10 cellular contexts compared by ENCODE assay signal in genomic region chr5:139392324-139392677, GRCh38. TPM values are rescaled to one million over a fixed set of nuclear protein-coding genes. Genes with fewer than 3 reads are reported as not detected.
DNase-seq lines count a peak whose midpoint lies in the region; ATAC-seq and TF ChIP-seq lines count a peak whose summit lies in the region.
"Had no signal": no experiment of that assay in that cellular context is flagged by ENCODE, and none has a peak within 500 bp of the region (broad histone marks: within the 10 kb centered on the region; RNA-seq: fewer than 3 reads in every experiment).

No MANE protein-coding gene starts in this region.

- H3K9me3 ChIP-seq in OCI-LY1 (ENCODE audit: low read length) (no peaks in the 10 kb centered on the region), esophagus (ENCODE audit: control insufficient read depth in 2 of 2, insufficient read depth in 1 of 2, low read depth in 1 of 2, low read length in 1 of 2) (no peaks in the 10 kb centered on the region)
- H3K9me3 ChIP-seq: uterus had no signal

- TF ChIP-seq CTCF in OCI-LY1 (IDR thresholded peaks at IDR 0.05; ENCODE audit: low read length): no peak

- DNase-seq in T-helper 1 cell: no peak
- DNase-seq: uterus had no signal

- peak overlapping the region; percentile 90 for H3K4me3 ChIP-seq in OCI-LY1 (ENCODE audit: low read depth, low read length, poor library complexity, severe bottlenecking)
- peak overlapping the region; percentile 42 to 56 for H3K4me3 ChIP-seq in esophagus (ENCODE audit: low read depth in 1 of 2, low read length in 2 of 2)

- H4K20me1 ChIP-seq in OCI-LY1 (ENCODE audit: insufficient read depth, low read length): no peaks in the 10 kb centered on the region

- H3K36me3 Mint-ChIP-seq in T-helper 1 cell treated with Interleukin-12 subunit alpha and Interleukin-12 subunit beta and Interleukin-4 antibody, amounts not matched to agents 30 μg/mL and 1 μg/mL, for 36 hours (ENCODE audit: low read depth): peaks cover 18% of the 10 kb centered on the region
- H3K36me3 Mint-ChIP-seq in stimulated activated naive CD8-positive, alpha-beta T cell treated with anti-CD3 and anti-CD28 coated beads, Interleukin-15, Interleukin-2, amounts not matched to agents 100 ng/mL and 50 ng/mL, for 24 hours (ENCODE audit: low read depth): peaks cover 5% of the 10 kb centered on the region

- peak overlapping the region; percentile 97 for H3K9ac ChIP-seq in OCI-LY1 (ENCODE audit: low read length)

- H3F3A ChIP-seq in OCI-LY1 (ENCODE audit: insufficient read depth, low read length): no peaks in the 10 kb centered on the region

- H2AFZ ChIP-seq in OCI-LY1 (ENCODE audit: low read length): no peak overlapping the region

- H3K79me2 ChIP-seq in OCI-LY1 (ENCODE audit: insufficient read depth, low read length): no peaks in the 10 kb centered on the region; the same call in 1 of the 2 replicates

- peak overlapping the region; percentile 98 for H3K4me3 Mint-ChIP-seq in T-helper 1 cell treated with Interleukin-12 subunit alpha and Interleukin-12 subunit beta and Interleukin-4 antibody, amounts not matched to agents 30 μg/mL and 1 μg/mL, for 36 hours
- peak overlapping the region; percentile 95 for H3K4me3 Mint-ChIP-seq in stimulated activated naive CD8-positive, alpha-beta T cell treated with anti-CD3 and anti-CD28 coated beads, Interleukin-15, Interleukin-2, amounts not matched to agents 100 ng/mL and 50 ng/mL, for 24 hours

- peaks cover 49% of the 10 kb centered on the region for H3K4me1 Mint-ChIP-seq in T-helper 1 cell treated with Interleukin-12 subunit alpha and Interleukin-12 subunit beta and Interleukin-4 antibody, amounts not matched to agents 30 μg/mL and 1 μg/mL, for 36 hours (ENCODE audit: low read depth)
- peaks cover 55% of the 10 kb centered on the region for H3K4me1 Mint-ChIP-seq in stimulated activated naive CD8-positive, alpha-beta T cell treated with anti-CD3 and anti-CD28 coated beads, Interleukin-15, Interleukin-2, amounts not matched to agents 100 ng/mL and 50 ng/mL, for 24 hours (ENCODE audit: low read depth)

- H3K27me3 ChIP-seq in OCI-LY1 (ENCODE audit: insufficient read depth, low read length) (no peaks in the 10 kb centered on the region), esophagus (ENCODE audit: control insufficient read depth in 1 of 2, insufficient read depth in 2 of 2, low read length in 2 of 2) (no peaks in the 10 kb centered on the region)

- no peak for ATAC-seq in HG02973 (IDR thresholded peaks at IDR 0.05; ENCODE audit: unreplicated experiment)
- ATAC-seq in GM21825 (IDR thresholded peaks at IDR 0.05; ENCODE audit: unreplicated experiment): no peak
- no peak for ATAC-seq in GM19023 (IDR thresholded peaks at IDR 0.05; ENCODE audit: unreplicated experiment)

- WGBS in esophagus, 2 donors: 9 to 12% methylated on average over 35 to 36 of the region's 36 CpGs

- H3K27ac ChIP-seq in OCI-LY1 (ENCODE audit: low read depth, low read length, poor library complexity, severe bottlenecking) (peak overlapping the region; percentile 98), esophagus (ENCODE audit: low read depth in 2 of 2, low read length in 1 of 2) (peak overlapping the region in 1 of 2 donors; percentile 1)
- H3K27ac ChIP-seq: uterus had no signal

- H3K9me3 Mint-ChIP-seq in T-helper 1 cell treated with Interleukin-12 subunit alpha and Interleukin-12 subunit beta and Interleukin-4 antibody, amounts not matched to agents 30 μg/mL and 1 μg/mL, for 36 hours: no peaks in the 10 kb centered on the region
- H3K9me3 Mint-ChIP-seq in stimulated activated naive CD8-positive, alpha-beta T cell treated with anti-CD3 and anti-CD28 coated beads, Interleukin-15, Interleukin-2, amounts not matched to agents 100 ng/mL and 50 ng/mL, for 24 hours: no peaks in the 10 kb centered on the region

- peak overlapping the region; percentile 88 for H3K4me2 ChIP-seq in OCI-LY1 (ENCODE audit: low read length)

- H3K36me3 ChIP-seq in OCI-LY1 (ENCODE audit: insufficient read depth, low read length) (peaks cover 19% of the 10 kb centered on the region), esophagus (ENCODE audit: control insufficient read depth in 2 of 2, insufficient read depth in 2 of 2, low read length in 1 of 2) (peaks cover 0 to 2% of the 10 kb centered on the region in 2 donors)
- H3K36me3 ChIP-seq: uterus had no signal

- peaks cover 77% of the 10 kb centered on the region for H3K4me1 ChIP-seq in OCI-LY1 (ENCODE audit: insufficient read depth, low read length, severe bottlenecking)
- H3K4me1 ChIP-seq in esophagus (ENCODE audit: control insufficient read depth in 2 of 2, insufficient read depth in 2 of 2, low read length in 1 of 2): peaks cover 10 to 28% of the 10 kb centered on the region in 2 donors

- H3K27me3 Mint-ChIP-seq in T-helper 1 cell treated with Interleukin-12 subunit alpha and Interleukin-12 subunit beta and Interleukin-4 antibody, amounts not matched to agents 30 μg/mL and 1 μg/mL, for 36 hours (ENCODE audit: low read depth): no peaks in the 10 kb centered on the region
- H3K27me3 Mint-ChIP-seq in stimulated activated naive CD8-positive, alpha-beta T cell treated with anti-CD3 and anti-CD28 coated beads, Interleukin-15, Interleukin-2, amounts not matched to agents 100 ng/mL and 50 ng/mL, for 24 hours: no peaks in the 10 kb centered on the region

- H3K27ac Mint-ChIP-seq in T-helper 1 cell treated with Interleukin-12 subunit alpha and Interleukin-12 subunit beta and Interleukin-4 antibody, amounts not matched to agents 30 μg/mL and 1 μg/mL, for 36 hours: peak overlapping the region; percentile 93
- no peak overlapping the region for H3K27ac Mint-ChIP-seq in stimulated activated naive CD8-positive, alpha-beta T cell treated with anti-CD3 and anti-CD28 coated beads, Interleukin-15, Interleukin-2, amounts not matched to agents 100 ng/mL and 50 ng/mL, for 24 hours

- H3K9me2 ChIP-seq in OCI-LY1 (ENCODE audit: low read depth, low read length): no peaks in the 10 kb centered on the region

RNA-seq across cellular contexts. Expression of gene MZB1, which starts 2.6 kb away (rescaled TPM):
- under 1 TPM; 0.47 to 0.67 TPM for polyA plus RNA-seq in esophagus
- polyA plus RNA-seq: AG04450 had no signal

RNA-seq across cellular contexts. Expression of gene PROB1, which starts 2.6 kb away (rescaled TPM):
- under 1 TPM; 0.41 to 0.48 TPM for polyA plus RNA-seq in esophagus

RNA-seq across cellular contexts. Expression of gene SLC23A1, which starts 9.2 kb away (rescaled TPM):
- polyA plus RNA-seq in esophagus: under 1 TPM; 0.01 to 0.12 TPM
- polyA plus RNA-seq: AG04450 had no signal

RNA-seq across cellular contexts. Expression of gene SPATA24, which starts 11.6 kb away (rescaled TPM):
- 1 to 10 TPM; 5.9 to 6.0 TPM for polyA plus RNA-seq in esophagus

RNA-seq across cellular contexts. Expression of gene DNAJC18, which starts 47.0 kb away (rescaled TPM):
- 1 to 10 TPM; 2.2 to 2.4 TPM for polyA plus RNA-seq in esophagus
